17 cellular contexts compared by ENCODE assay signal in the genomic region with DNA sequence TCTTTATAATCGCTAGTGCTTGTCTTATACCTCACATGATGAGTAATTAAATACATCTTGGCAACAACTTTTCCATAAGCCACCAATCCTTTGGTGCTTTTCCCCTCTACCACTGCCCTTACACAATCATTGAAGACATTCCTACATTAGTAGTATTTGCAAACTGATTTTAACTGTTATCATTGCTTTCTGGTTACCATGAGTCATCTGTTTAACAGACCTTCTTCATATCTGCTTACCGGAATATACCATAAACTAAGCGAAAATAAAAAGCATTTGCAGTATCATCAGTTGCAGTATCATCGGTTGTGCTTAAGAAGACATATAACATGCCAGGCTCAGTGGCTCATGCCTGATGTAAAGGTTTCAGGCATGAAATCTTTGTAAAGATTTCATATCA. TPM values are rescaled to one million over a fixed set of nuclear protein-coding genes. Genes with fewer than 3 reads are reported as not detected.
DNase-seq lines count a peak whose midpoint lies in the region; ATAC-seq and TF ChIP-seq lines count a peak whose summit lies in the region.
"Had no signal": no experiment of that assay in that cellular context is flagged by ENCODE, and none has a peak within 500 bp of the region (broad histone marks: within the 10 kb centered on the region; RNA-seq: fewer than 3 reads in every experiment).

No MANE protein-coding gene starts in this region.

- H3K4me1 Mint-ChIP-seq in HFFc6 (ENCODE audit: low read depth), result peaks cover 6% of the 10 kb centered on the region
- H3K4me1 Mint-ChIP-seq: GM23338 had no signal

- no peaks in the 10 kb centered on the region for H3K9me3 Mint-ChIP-seq in HFFc6

- no peaks in the 10 kb centered on the region for H3K36me3 Mint-ChIP-seq in HFFc6 (ENCODE audit: low read depth)

- peak; percentile 41 for DNase-seq in EL
- peak; percentile 69 for DNase-seq in amniotic epithelial cell (ENCODE audit: low read depth)
- DNase-seq in fibroblast of the aortic adventitia (ENCODE audit: low read depth), result peak; percentile 33
- no peak for DNase-seq in NCI-H510A treated with DMSO at 0.1 percent for 48 hours (lab: John Stamatoyannopoulos, UW)
- no peak for DNase-seq in occipital lobe (lab: John Stamatoyannopoulos, UW)
- DNase-seq in HFFc6, result no peak
- DNase-seq: AML-193, DND-41, GF-D8, HCEC 1CT, NCI-H187, NCI-H2227 treated with DMSO at 0.1 percent for 48 hours, NCI-H524 treated with DMSO at 0.1 percent for 48 hours had no signal

- H3K4me3 Mint-ChIP-seq in HFFc6, result no peak overlapping the region
- H3K4me3 Mint-ChIP-seq: GM23338 had no signal

- no peaks in the 10 kb centered on the region for H3K27me3 Mint-ChIP-seq in HFFc6 (ENCODE audit: insufficient read depth)

- TF ChIP-seq CTCF in fibroblast of the aortic adventitia (IDR thresholded peaks at IDR 0.05; ENCODE audit: insufficient read depth, low read length), result no peak
- no peak for TF ChIP-seq CTCF in HFFc6 (IDR thresholded peaks at IDR 0.05)

- no peak overlapping the region for H3K27ac Mint-ChIP-seq in HFFc6
- H3K27ac Mint-ChIP-seq: GM23338 had no signal

- no peak overlapping the region for H3K4me3 ChIP-seq in fibroblast of the aortic adventitia (ENCODE audit: low read depth, low read length)
- H3K4me3 ChIP-seq: GM23338, SJSA1 had no signal

- ATAC-seq in HG03521 (IDR thresholded peaks at IDR 0.05; ENCODE audit: unreplicated experiment), result no peak
- ATAC-seq: GM23338, Panc1 had no signal

RNA-seq across cellular contexts. Expression of gene PLEKHA5, which starts 54.8 kb away (rescaled TPM):
- total RNA-seq in fibroblast of the aortic adventitia (ENCODE audit: low replicate concordance), result 22.2 and 40.7 TPM in 2 replicates
- 73.6 TPM for total RNA-seq in occipital lobe
- total RNA-seq in HFFc6 (2021; fragmentation: NEBNext Ultra II Directional; extraction: Animal tissue kit (Norgen Biotek cat#: 25700)), result 10 to 100 TPM; 15.7 to 22.6 (median 18.6) TPM

Comparison
In these comparisons a context has a peak if more than half of its experiments do, and no peak if none do; other contexts are left out.
1. DNase-seq: peak in EL (single experiment), amniotic epithelial cell (single experiment) and fibroblast of the aortic adventitia (single experiment); none in NCI-H510A treated with DMSO at 0.1 percent for 48 hours (single experiment), occipital lobe (single experiment) and HFFc6 (single experiment).